Comparison of ENCODE assay signal across 8 cellular contexts in the genomic region with DNA sequence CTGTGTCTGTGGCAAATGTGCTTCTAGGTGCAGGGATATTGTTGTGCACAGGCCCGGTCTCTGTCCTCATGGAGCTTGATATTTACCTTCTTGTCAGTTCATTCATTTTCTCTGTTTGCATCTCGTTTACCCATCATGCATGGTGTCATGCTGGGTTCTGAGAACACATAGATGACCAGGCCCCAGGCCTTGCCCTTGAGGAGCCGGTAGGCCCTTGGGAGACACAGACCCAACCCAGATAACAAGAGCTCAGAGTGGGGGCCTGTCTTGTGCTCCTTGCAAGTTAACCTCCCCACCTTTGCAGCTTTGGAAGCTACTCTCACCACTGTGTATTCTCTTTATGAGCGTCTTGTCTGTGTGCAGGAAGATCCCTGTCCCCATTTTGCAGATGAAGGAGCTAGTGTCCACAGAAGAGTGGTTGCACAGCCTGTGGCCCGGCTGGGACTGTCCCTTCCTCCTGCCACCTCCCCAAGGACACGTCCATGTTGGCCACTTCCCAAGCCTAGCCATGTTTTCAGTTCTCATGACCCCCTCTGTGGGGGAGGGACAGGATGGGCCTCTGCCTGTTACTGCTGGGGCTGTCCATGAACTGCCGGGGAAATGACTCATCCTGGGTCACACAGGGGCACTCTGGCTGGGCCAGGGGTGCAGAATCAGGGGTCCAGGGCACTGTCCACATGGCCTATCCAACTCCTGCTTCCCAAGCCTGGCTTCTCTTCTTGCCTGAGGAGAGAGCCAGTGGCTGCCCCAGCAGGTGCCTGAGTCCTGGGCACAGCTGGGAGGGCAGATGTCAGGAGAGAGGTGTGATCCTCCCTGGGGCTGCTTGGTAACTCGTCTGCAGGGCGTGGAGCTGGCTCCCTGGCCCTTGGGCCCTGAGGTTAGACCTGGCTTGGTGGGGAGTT. TPM values are rescaled to one million over a fixed set of nuclear protein-coding genes. Genes with fewer than 3 reads are reported as not detected.
DNase-seq lines count a peak whose midpoint lies in the region; TF ChIP-seq lines count a peak whose summit lies in the region.

No MANE protein-coding gene starts in this region.

- intact Hi-C loops in esophagus squamous epithelium (cut with DNase I) = no loop called here
- intact Hi-C loops in posterior vena cava (cut with DNase I) = no loop called here

- WGBS in esophagus squamous epithelium, 2 donors = 44 to 51% methylated on average over 5 to 6 of the region's 9 CpGs

- no peak for TF ChIP-seq CTCF in esophagus squamous epithelium (IDR thresholded peaks at IDR 0.05)

- peaks cover 21% of the 10 kb centered on the region for H3K4me1 ChIP-seq in CD8-positive, alpha-beta memory T cell (ENCODE audit: insufficient read depth, low read length)
- H3K4me1 ChIP-seq in esophagus squamous epithelium = peaks cover 77 to 89% (median 79%) of the 10 kb centered on the region in 3 donors
- H3K4me1 ChIP-seq in neuron (ENCODE audit: insufficient read depth, low read length) = peaks cover 56% of the 10 kb centered on the region

- H3K4me1 Mint-ChIP-seq in CD8-positive, alpha-beta memory T cell = peaks cover 34 to 60% (median 34%) of the 10 kb centered on the region in 3 donors

- peaks cover 0 to 7% (median 1%) of the 10 kb centered on the region in 3 donors for H3K36me3 Mint-ChIP-seq in CD8-positive, alpha-beta memory T cell

- no peak for TF ChIP-seq POLR2A in esophagus squamous epithelium (IDR thresholded peaks at IDR 0.05)

- CTCF ChIA-PET in CD8-positive, alpha-beta memory T cell (lab: Charles Lee) = interaction anchor here (1.2 kb wide), 1 partner anchor 11 kb away, joined by 3 read pairs; no protein-coding TSS in a partner anchor

- no peaks in the 10 kb centered on the region for H3K27me3 Mint-ChIP-seq in CD8-positive, alpha-beta memory T cell

- no peak for DNase-seq in CD8-positive, alpha-beta memory T cell
- peak; percentile 42 for DNase-seq in RKO (ENCODE audit: low spot score)
- DNase-seq in esophagus squamous epithelium (lab: John Stamatoyannopoulos, UW) = no peak
- DNase-seq in COR-L47 (lab: John Stamatoyannopoulos, UW) = no peak
- DNase-seq in NCI-H345 (lab: John Stamatoyannopoulos, UW) = no peak
- no peak for DNase-seq in posterior vena cava (ENCODE audit: low spot score)
- no peak for DNase-seq in COLO829 (ENCODE audit: low spot score)

- H3K9me3 ChIP-seq in CD8-positive, alpha-beta memory T cell (ENCODE audit: low read length) = no peaks in the 10 kb centered on the region
- H3K9me3 ChIP-seq in esophagus squamous epithelium (no peaks in the 10 kb centered on the region), neuron (ENCODE audit: low read length) (no peaks in the 10 kb centered on the region)

- no peaks in the 10 kb centered on the region for H3K27me3 ChIP-seq in CD8-positive, alpha-beta memory T cell (ENCODE audit: insufficient read depth, low read length, poor library complexity, severe bottlenecking)
- H3K27me3 ChIP-seq in esophagus squamous epithelium (no peaks in the 10 kb centered on the region), neuron (ENCODE audit: insufficient read depth, low read length) (no peaks in the 10 kb centered on the region)

- no peaks in the 10 kb centered on the region for H3K36me3 ChIP-seq in CD8-positive, alpha-beta memory T cell (ENCODE audit: insufficient read depth, low read length)
- H3K36me3 ChIP-seq in esophagus squamous epithelium (peaks cover 0 to 35% (median 0%) of the 10 kb centered on the region in 3 donors), neuron (ENCODE audit: insufficient read depth, low read length) (peaks cover 24% of the 10 kb centered on the region)

- H3K4me3 ChIP-seq in CD8-positive, alpha-beta memory T cell (ENCODE audit: low read length) = no peak overlapping the region
- peak overlapping the region; percentile 12 to 97 (median 84) for H3K4me3 ChIP-seq in esophagus squamous epithelium
- peak overlapping the region; percentile 6 for H3K4me3 ChIP-seq in neuron (ENCODE audit: low read length)

- H3K4me3 Mint-ChIP-seq in CD8-positive, alpha-beta memory T cell = peak overlapping the region in 4 of 7 donors; percentile 43 to 88 (median 60)

- H3K27ac Mint-ChIP-seq in CD8-positive, alpha-beta memory T cell = peak overlapping the region in 7 of 8 donors; percentile 4 to 96 (median 85)

- POLR2A ChIA-PET in CD8-positive, alpha-beta memory T cell (lab: Charles Lee) = no interaction called here

- H3K9me3 Mint-ChIP-seq in CD8-positive, alpha-beta memory T cell = no peaks in the 10 kb centered on the region

- no peak overlapping the region for H2AFZ ChIP-seq in neuron (ENCODE audit: low read depth, low read length)

- H3K27ac ChIP-seq in CD8-positive, alpha-beta memory T cell (ENCODE audit: low read depth, low read length) = peak overlapping the region; percentile 64
- peak overlapping the region; percentile 47 to 99 (median 86) for H3K27ac ChIP-seq in esophagus squamous epithelium

RNA-seq across cellular contexts. Expression of a gene that starts 3.4 kb away (rescaled TPM):
- total RNA-seq in CD8-positive, alpha-beta memory T cell = 1 to 10 TPM; 3.1 to 3.5 TPM
- polyA plus RNA-seq in CD8-positive, alpha-beta memory T cell = 1.1 TPM
- total RNA-seq in esophagus squamous epithelium = 10 to 100 TPM; 20.3 to 36.4 (median 25.9) TPM
- 10 to 100 TPM; 23.8 to 30.9 TPM for total RNA-seq in posterior vena cava

RNA-seq across cellular contexts. Expression of a gene that starts 11.1 kb away (rescaled TPM):
- total RNA-seq in CD8-positive, alpha-beta memory T cell = 100 to 1,000 TPM; 123 to 134 TPM
- polyA plus RNA-seq in CD8-positive, alpha-beta memory T cell = 247 TPM
- 100 to 1,000 TPM; 129 to 173 (median 140) TPM for total RNA-seq in esophagus squamous epithelium
- 10 to 100 TPM; 29.0 to 34.1 TPM for total RNA-seq in posterior vena cava

RNA-seq across cellular contexts. Expression of a gene that starts 25.6 kb away (rescaled TPM):
- total RNA-seq in CD8-positive, alpha-beta memory T cell = 10 to 100 TPM; 24.6 to 26.9 TPM
- polyA plus RNA-seq in CD8-positive, alpha-beta memory T cell = 37.4 TPM
- total RNA-seq in esophagus squamous epithelium (10 to 100 TPM in 3 of 4 donors, 1 to 10 TPM in 1; 8.7 to 19.1 (median 13.5) TPM), posterior vena cava (10 to 100 TPM; 17.2 to 22.5 TPM)

Comparison
In these comparisons a context has a peak if more than half of its experiments do, and no peak if none do; other contexts are left out.
1. RNA of a gene that starts 3.4 kb away (total RNA-seq): 23.8 to 30.9 TPM in posterior vena cava and 20.3 to 36.4 TPM in esophagus squamous epithelium; 3.1 to 3.5 TPM in CD8-positive, alpha-beta memory T cell; every median in the first group is over 4 times any median in the second.